8 cellular contexts compared by ENCODE assay signal in genomic region chr11:75768909-75769771, GRCh38. TPM values are rescaled to one million over a fixed set of nuclear protein-coding genes. Genes with fewer than 3 reads are reported as not detected.
DNase-seq lines count a peak whose midpoint lies in the region; FAIRE-seq and TF ChIP-seq lines count a peak whose summit lies in the region.

No MANE protein-coding gene starts in this region.

- H3K36me3 ChIP-seq in DOHH2 (ENCODE audit: control insufficient read depth, low read length) (no peaks in the 10 kb centered on the region), esophagus (ENCODE audit: control insufficient read depth in 2 of 2, insufficient read depth in 2 of 2, low read length in 1 of 2) (no peaks in the 10 kb centered on the region), neuron (ENCODE audit: insufficient read depth, low read length) (no peaks in the 10 kb centered on the region)

- peak overlapping the region; percentile 99 for H2AFZ ChIP-seq in neuron (ENCODE audit: low read depth, low read length)

- peak overlapping the region; percentile 92 for H3K4me2 ChIP-seq in DOHH2 (ENCODE audit: low read length)

- no peaks in the 10 kb centered on the region for H4K20me1 ChIP-seq in DOHH2 (ENCODE audit: control insufficient read depth, insufficient read depth, low read depth, low read length)

- DNase-seq in NCI-H748 treated with DMSO at 0.1 percent for 48 hours (lab: John Stamatoyannopoulos, UW) (peak; percentile 24), HuH-7.5 (ENCODE audit: low spot score) (no peak), H54 (ENCODE audit: insufficient read length, low spot score) (no peak), SW480 (ENCODE audit: low spot score) (no peak), Kasumi-1 (lab: John Stamatoyannopoulos, UW) (no peak)

- peak; percentile 36 for TF ChIP-seq CTCF in DOHH2 (IDR thresholded peaks at IDR 0.05; ENCODE audit: low read depth, low read length, poor library complexity, severe bottlenecking)

- no peak for TF ChIP-seq POLR2A in H54 (IDR thresholded peaks at IDR 0.05; ENCODE audit: low read depth, low read length)

- no peaks in the 10 kb centered on the region for H3K79me2 ChIP-seq in DOHH2 (ENCODE audit: control insufficient read depth, low read length)

- no peak for FAIRE-seq in H54 (lab: Jason Lieb, UNC)

- no peaks in the 10 kb centered on the region for H3K9me3 ChIP-seq in DOHH2 (ENCODE audit: control insufficient read depth, insufficient read depth, low read length)
- H3K9me3 ChIP-seq in esophagus (ENCODE audit: control insufficient read depth in 2 of 2, insufficient read depth in 1 of 2, low read depth in 1 of 2, low read length in 1 of 2): no peaks in the 10 kb centered on the region
- no peaks in the 10 kb centered on the region for H3K9me3 ChIP-seq in neuron (ENCODE audit: low read length)

- no peaks in the 10 kb centered on the region for H3K9me2 ChIP-seq in DOHH2 (replicated peaks; ENCODE audit: control insufficient read depth, low read length)

- H3K4me3 ChIP-seq in DOHH2 (ENCODE audit: low read length) (peak overlapping the region; percentile 74), esophagus (ENCODE audit: low read depth in 1 of 2, low read length in 2 of 2) (peak overlapping the region; percentile 47 to 59), neuron (ENCODE audit: low read length) (peak overlapping the region; percentile 35)

- H3K27me3 ChIP-seq in DOHH2 (ENCODE audit: control insufficient read depth, low read length) (peaks cover 26% of the 10 kb centered on the region), esophagus (ENCODE audit: control insufficient read depth in 1 of 2, insufficient read depth in 2 of 2, low read length in 2 of 2) (no peaks in the 10 kb centered on the region), neuron (ENCODE audit: insufficient read depth, low read length) (peaks cover 42% of the 10 kb centered on the region)

- no peak overlapping the region for H3K27ac ChIP-seq in DOHH2 (ENCODE audit: low read depth, low read length)
- H3K27ac ChIP-seq in esophagus (ENCODE audit: low read depth in 2 of 2, low read length in 1 of 2): peak overlapping the region in 1 of 2 donors; percentile 40

- whole genome bisulfite sequencing in esophagus, 2 donors: 13 to 16% methylated on average over 41 to 46 of the region's 46 CpGs

- H3F3A ChIP-seq in DOHH2 (ENCODE audit: control insufficient read depth, insufficient read depth): no peaks in the 10 kb centered on the region

- H3K4me1 ChIP-seq in DOHH2 (ENCODE audit: control insufficient read depth, low read length) (peaks cover 50% of the 10 kb centered on the region), esophagus (ENCODE audit: control insufficient read depth in 2 of 2, insufficient read depth in 2 of 2, low read length in 1 of 2) (peaks cover 0 to 11% of the 10 kb centered on the region in 2 donors), neuron (ENCODE audit: insufficient read depth, low read length) (peaks cover 7% of the 10 kb centered on the region)

RNA-seq across cellular contexts. Expression of gene DGAT2, which starts 0.6 kb away (rescaled TPM):
- polyA plus RNA-seq in esophagus: 10 to 100 TPM; 13.4 to 17.2 TPM

RNA-seq across cellular contexts. Expression of gene UVRAG, which starts 45.9 kb away (rescaled TPM):
- 1 to 10 TPM; 3.1 to 3.8 TPM for polyA plus RNA-seq in esophagus

RNA-seq across cellular contexts. Expression of gene MOGAT2, which starts 51.5 kb away (rescaled TPM):
- under 1 TPM in 1 of 2 donors, not detected in 1; 0.02 TPM for polyA plus RNA-seq in esophagus
